17 cellular contexts compared by ENCODE assay signal in the genomic region with DNA sequence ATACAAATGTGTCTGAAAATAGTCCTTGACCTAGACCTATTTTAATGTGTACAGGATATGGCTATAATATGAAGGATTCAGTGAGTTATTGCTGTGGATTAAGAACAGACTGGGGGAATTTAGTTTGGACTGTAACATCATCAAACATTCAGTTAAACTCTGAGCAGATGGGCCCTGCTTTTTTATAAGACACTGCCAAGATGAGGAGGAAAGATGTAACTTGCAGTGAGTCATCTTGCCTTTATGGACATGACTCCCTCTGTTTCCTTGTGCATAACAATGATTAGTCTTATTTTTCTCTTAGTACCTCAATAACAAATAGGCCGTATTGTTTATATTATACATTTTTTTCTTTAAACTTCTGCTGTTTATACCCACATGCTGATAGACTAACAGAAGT. TPM values are rescaled to one million over a fixed set of nuclear protein-coding genes. Genes with fewer than 3 reads are reported as not detected.
DNase-seq lines count a peak whose midpoint lies in the region; ATAC-seq and TF ChIP-seq lines count a peak whose summit lies in the region.
"Had no signal": no experiment of that assay in that cellular context is flagged by ENCODE, and none has a peak within 500 bp of the region (broad histone marks: within the 10 kb centered on the region; RNA-seq: fewer than 3 reads in every experiment).

No MANE protein-coding gene starts in this region.

- ATAC-seq in foreskin keratinocyte, result peak; percentile 79
- no peak for ATAC-seq in activated CD8-positive, alpha-beta memory T cell treated with anti-CD3 and anti-CD28 coated beads, Interleukin-2, amount 10 ng/mL, durations not matched to agents 7 days and 5 days
- ATAC-seq in GM18907 (IDR thresholded peaks at IDR 0.05; ENCODE audit: unreplicated experiment), result no peak

- CTCF ChIA-PET in AG04449 (lab: Yijun Ruan, JAX), result interaction anchor here (0.8 kb wide), 1 partner anchor 15 kb away, joined by 4 read pairs; no protein-coding TSS in a partner anchor
- CTCF ChIA-PET in activated CD8-positive, alpha-beta memory T cell treated with anti-CD3 and anti-CD28 coated beads, Interleukin-2, amount 10 ng/mL, durations not matched to agents 7 days and 5 days (lab: Charles Lee), result no interaction called here

- peaks cover 2% of the 10 kb centered on the region for H3K27me3 Mint-ChIP-seq in activated CD8-positive, alpha-beta memory T cell treated with anti-CD3 and anti-CD28 coated beads, Interleukin-2, amount 10 ng/mL, durations not matched to agents 7 days and 5 days

- no peak overlapping the region for H3K4me3 Mint-ChIP-seq in activated CD8-positive, alpha-beta memory T cell treated with anti-CD3 and anti-CD28 coated beads, Interleukin-2, amount 10 ng/mL, durations not matched to agents 7 days and 5 days

- POLR2A ChIA-PET in AG04449 (lab: Yijun Ruan, JAX), result no interaction called here

- no peaks in the 10 kb centered on the region for H3K9me3 Mint-ChIP-seq in activated CD8-positive, alpha-beta memory T cell treated with anti-CD3 and anti-CD28 coated beads, Interleukin-2, amount 10 ng/mL, durations not matched to agents 7 days and 5 days (ENCODE audit: low read depth)

- H3K4me1 ChIP-seq in foreskin keratinocyte, result no peaks in the 10 kb centered on the region
- H3K4me1 ChIP-seq: BE2C, vagina had no signal

- no peaks in the 10 kb centered on the region for H3K27me3 ChIP-seq in foreskin keratinocyte
- H3K27me3 ChIP-seq: vagina had no signal

- TF ChIP-seq CTCF in AG04449 (IDR thresholded peaks at IDR 0.05; ENCODE audit: insufficient read depth, low read length, missing control alignments), result no peak
- no peak for TF ChIP-seq CTCF in foreskin keratinocyte (conservative IDR thresholded peaks at IDR 0.05)

- no peak overlapping the region for H3K27ac Mint-ChIP-seq in activated CD8-positive, alpha-beta memory T cell treated with anti-CD3 and anti-CD28 coated beads, Interleukin-2, amount 10 ng/mL, durations not matched to agents 7 days and 5 days

- H3K4me3 ChIP-seq in AG04449 (ENCODE audit: low read depth, low read length), result no peak overlapping the region
- H3K4me3 ChIP-seq: vagina had no signal

- peak overlapping the region; percentile 35 for H3K27ac ChIP-seq in angular gyrus (ENCODE audit: low read depth, low read length)
- H3K27ac ChIP-seq in foreskin keratinocyte, result no peak overlapping the region
- H3K27ac ChIP-seq: vagina had no signal

- peaks cover 16% of the 10 kb centered on the region for H3K4me1 Mint-ChIP-seq in activated CD8-positive, alpha-beta memory T cell treated with anti-CD3 and anti-CD28 coated beads, Interleukin-2, amount 10 ng/mL, durations not matched to agents 7 days and 5 days

- peaks cover 3% of the 10 kb centered on the region for H3K36me3 Mint-ChIP-seq in activated CD8-positive, alpha-beta memory T cell treated with anti-CD3 and anti-CD28 coated beads, Interleukin-2, amount 10 ng/mL, durations not matched to agents 7 days and 5 days

- DNase-seq in AG04449 (ENCODE audit: low read depth, low spot score) (peak; percentile 64), HCEC 1CT (peak; percentile 96), foreskin keratinocyte (peak; percentile 10 to 43), D341Med (ENCODE audit: low spot score) (no peak), NK-92 (lab: John Stamatoyannopoulos, UW; ENCODE audit: unreplicated experiment) (no peak)
- no peak for DNase-seq in activated CD8-positive, alpha-beta memory T cell treated with anti-CD3 and anti-CD28 coated beads, Interleukin-2, amount 10 ng/mL, durations not matched to agents 7 days and 5 days
- DNase-seq: activated CD4-positive, CD25-positive, alpha-beta regulatory T cell; activated T-cell treated with anti-CD3 and anti-CD28 coated beads, Interleukin-2, amount 50 U/mL, for 1 hour; aorta; BE2C; NCI-H510A treated with DMSO at 0.1 percent for 48 hours; SHP77 treated with DMSO at 0.1 percent for 48 hours had no signal

RNA-seq across cellular contexts. Expression of a gene that starts 12.2 kb away (rescaled TPM):
- not detected in 2 replicates for total RNA-seq in foreskin keratinocyte
- polyA plus RNA-seq in foreskin keratinocyte, result not detected in 2 replicates
- not detected for total RNA-seq in activated CD8-positive, alpha-beta memory T cell treated with anti-CD3 and anti-CD28 coated beads, Interleukin-2, amount 10 ng/mL, durations not matched to agents 7 days and 5 days
- total RNA-seq: aorta, endothelial cell of umbilical vein, vagina had no signal
- polyA plus RNA-seq: aorta, endothelial cell of umbilical vein, neural cell had no signal

RNA-seq across cellular contexts. Expression of a gene that starts 48.9 kb away (rescaled TPM):
- 28.4 and 31.4 TPM in 2 replicates for total RNA-seq in foreskin keratinocyte
- 9.9 and 11.7 TPM in 2 replicates for polyA plus RNA-seq in foreskin keratinocyte
- 10 to 100 TPM; 39.0 to 40.6 TPM for total RNA-seq in activated CD8-positive, alpha-beta memory T cell treated with anti-CD3 and anti-CD28 coated beads, Interleukin-2, amount 10 ng/mL, durations not matched to agents 7 days and 5 days

Comparison
In these comparisons a context has a peak if more than half of its experiments do, and no peak if none do; other contexts are left out.
1. DNase-seq: peak in AG04449 (single experiment), HCEC 1CT (single experiment) and foreskin keratinocyte (2 of 2); none in D341Med (single experiment), activated CD8-positive, alpha-beta memory T cell treated with anti-CD3 and anti-CD28 coated beads, Interleukin-2, amount 10 ng/mL, durations not matched to agents 7 days and 5 days (single experiment) and NK-92 (single experiment).